ENCODE assay signal across 1 cellular context in genomic region chr4:139524062-139524631, GRCh38.
TF ChIP-seq lines count a peak whose summit lies in the region.

No MANE protein-coding gene starts in this region.

TF ChIP-seq in K562, 482 proteins besides CTCF, POLR2A, EP300 and RAD21 (continued from another document):
- TF ChIP-seq CHAMP1 (IDR thresholded peaks at IDR 0.05) (no peak), GATAD2A (IDR thresholded peaks at IDR 0.05) (no peak), ZNF224 (CRISPR knock-in tag; IDR thresholded peaks at IDR 0.05) (no peak), PCBP1 (IDR thresholded peaks at IDR 0.05; ENCODE audit: low read depth, low read length, poor library complexity, severe bottlenecking) (no peak), JUN (IDR thresholded peaks at IDR 0.05; ENCODE audit: borderline replicate concordance, low read depth, low read length) (no peak), JUN (CRISPR knock-in tag; IDR thresholded peaks at IDR 0.05; ENCODE audit: borderline replicate concordance) (no peak)
